Comparison of ENCODE assay signal across 19 cellular contexts in genomic region chr6:139406577-139407343, GRCh38. TPM values are rescaled to one million over a fixed set of nuclear protein-coding genes. Genes with fewer than 3 reads are reported as not detected.
A peak's percentile ranks its signal among the peaks of the same experiment; 100 is the strongest.
DNase-seq lines count a peak whose midpoint lies in the region; ATAC-seq, FAIRE-seq and TF ChIP-seq lines count a peak whose summit lies in the region.
"Had no signal": no experiment of that assay in that cellular context is flagged by ENCODE, and none has a peak within 500 bp of the region (broad histone marks: within the 10 kb centered on the region; RNA-seq: fewer than 3 reads in every experiment).

No MANE protein-coding gene starts in this region.

- H4K20me1 ChIP-seq in SK-N-SH (ENCODE audit: insufficient read depth): no peaks in the 10 kb centered on the region
- H4K20me1 ChIP-seq: BLaER1 had no signal

- no peaks in the 10 kb centered on the region for H3K27me3 Mint-ChIP-seq in type B pancreatic cell
- no peaks in the 10 kb centered on the region for H3K27me3 Mint-ChIP-seq in activated T-helper 2 cell treated with anti-CD3 and anti-CD28 coated beads, Interferon-gamma antibody, Interleukin-2, Interleukin-4, amounts not matched to agents 10 μg/mL and 5 μg/mL and 100 μg/mL, durations not matched to agents 14 hours and 24 hours and 36 hours (ENCODE audit: low read depth)
- no peaks in the 10 kb centered on the region for H3K27me3 Mint-ChIP-seq in activated T-helper 1 cell treated with anti-CD3 and anti-CD28 coated beads, Interleukin-12 subunit alpha, Interleukin-12 subunit beta, Interleukin-2, Interleukin-4 antibody, amounts not matched to agents 30 ng/mL and 10 ng/mL and 1 ng/mL, durations not matched to agents 14 hours and 24 hours and 36 hours (ENCODE audit: insufficient read depth)
- H3K27me3 Mint-ChIP-seq: activated CD4-positive, alpha-beta T cell treated with anti-CD3 and anti-CD28 coated beads for 36 hours had no signal

- no peak overlapping the region for H3K4me2 ChIP-seq in SK-N-SH
- H3K4me2 ChIP-seq: BLaER1 had no signal

- TF ChIP-seq CTCF in SK-N-SH (IDR thresholded peaks at IDR 0.05) (no peak), epithelial cell of esophagus (IDR thresholded peaks at IDR 0.05; ENCODE audit: insufficient read depth, low read depth, low read length, missing control alignments) (no peak), mucosa of descending colon (IDR thresholded peaks at IDR 0.05) (no peak), type B pancreatic cell (conservative IDR thresholded peaks at IDR 0.05) (no peak)

- peak overlapping the region; percentile 34; the same call in 1 of the 2 replicates for H3K9ac ChIP-seq in SK-N-SH
- H3K9ac ChIP-seq: BLaER1 had no signal

- H3K36me3 Mint-ChIP-seq in type B pancreatic cell: no peaks in the 10 kb centered on the region
- no peaks in the 10 kb centered on the region for H3K36me3 Mint-ChIP-seq in activated T-helper 2 cell treated with anti-CD3 and anti-CD28 coated beads, Interferon-gamma antibody, Interleukin-2, Interleukin-4, amounts not matched to agents 10 μg/mL and 5 μg/mL and 100 μg/mL, durations not matched to agents 14 hours and 24 hours and 36 hours (ENCODE audit: low read depth)
- no peaks in the 10 kb centered on the region for H3K36me3 Mint-ChIP-seq in activated T-helper 1 cell treated with anti-CD3 and anti-CD28 coated beads, Interleukin-12 subunit alpha, Interleukin-12 subunit beta, Interleukin-2, Interleukin-4 antibody, amounts not matched to agents 30 ng/mL and 10 ng/mL and 1 ng/mL, durations not matched to agents 14 hours and 24 hours and 36 hours (ENCODE audit: low read depth)

- 60% methylated on average over 4 of the region's 4 CpGs for WGBS in SK-N-SH (ENCODE audit: low lambda C conversion rate)

- FAIRE-seq in GM12892 (lab: Jason Lieb, UNC): no peak

- DNase-seq in SK-N-SH (no peak), epithelial cell of esophagus (ENCODE audit: low read depth) (peak; percentile 79), mucosa of descending colon (no peak), type B pancreatic cell (ENCODE audit: extremely low spot score, unreplicated experiment) (no peak), GM12892 (ENCODE audit: insufficient read length) (no peak)
- DNase-seq in activated T-helper 2 cell treated with anti-CD3 and anti-CD28 coated beads, Interferon-gamma antibody, Interleukin-2, Interleukin-4, amounts not matched to agents 10 μg/mL and 5 μg/mL and 100 μg/mL, durations not matched to agents 14 hours and 24 hours and 36 hours (ENCODE audit: low spot score): no peak
- no peak for DNase-seq in activated T-helper 1 cell treated with anti-CD3 and anti-CD28 coated beads, Interleukin-12 subunit alpha, Interleukin-12 subunit beta, Interleukin-2, Interleukin-4 antibody, amounts not matched to agents 30 ng/mL and 10 ng/mL and 1 ng/mL, durations not matched to agents 14 hours and 24 hours and 36 hours (ENCODE audit: low spot score)
- DNase-seq: 8988T; activated CD4-positive, alpha-beta T cell treated with anti-CD3 and anti-CD28 coated beads for 36 hours; activated CD8-positive, alpha-beta memory T cell treated with anti-CD3 and anti-CD28 coated beads, Interleukin-2, amount 50 U/mL, for 4 hours; activated gamma-delta T cell treated with Interleukin-2 at 50 U/mL for 16 hours; Kasumi-1; left ventricle myocardium inferior; NCI-H774 had no signal

- CTCF ChIA-PET in SK-N-SH (lab: Yijun Ruan, JAX): interaction anchor here (0.7 kb wide), 1 partner anchor 347 kb away, joined by 3 read pairs; no protein-coding TSS in a partner anchor

- H2AFZ ChIP-seq in SK-N-SH (ENCODE audit: low read depth): 0 out of 2 replicates have a peak overlapping the region, but pooled peaks have one; percentile 8

- no peaks in the 10 kb centered on the region for H3K27me3 ChIP-seq in SK-N-SH (ENCODE audit: insufficient read depth)
- H3K27me3 ChIP-seq: BLaER1, gastroesophageal sphincter had no signal

- no peak; the same call in 2 of the 3 replicates for ATAC-seq in SK-N-SH treated with all-trans-retinoic acid at 6 μM for 48 hours
- ATAC-seq in mucosa of descending colon: peak; percentile 20
- ATAC-seq: activated CD4-positive, alpha-beta T cell treated with anti-CD3 and anti-CD28 coated beads for 36 hours; gastroesophageal sphincter; Panc1 had no signal

- no peak for TF ChIP-seq RAD21 in SK-N-SH (IDR thresholded peaks at IDR 0.05; ENCODE audit: low read length)

- POLR2A ChIA-PET in SK-N-SH (lab: Yijun Ruan, JAX): no interaction called here

- H3K4me3 Mint-ChIP-seq in type B pancreatic cell: peak overlapping the region; percentile 40
- no peak overlapping the region for H3K4me3 Mint-ChIP-seq in activated T-helper 2 cell treated with anti-CD3 and anti-CD28 coated beads, Interferon-gamma antibody, Interleukin-2, Interleukin-4, amounts not matched to agents 10 μg/mL and 5 μg/mL and 100 μg/mL, durations not matched to agents 14 hours and 24 hours and 36 hours (ENCODE audit: low read depth)
- no peak overlapping the region for H3K4me3 Mint-ChIP-seq in activated T-helper 1 cell treated with anti-CD3 and anti-CD28 coated beads, Interleukin-12 subunit alpha, Interleukin-12 subunit beta, Interleukin-2, Interleukin-4 antibody, amounts not matched to agents 30 ng/mL and 10 ng/mL and 1 ng/mL, durations not matched to agents 14 hours and 24 hours and 36 hours
- H3K4me3 Mint-ChIP-seq: activated CD4-positive, alpha-beta T cell treated with anti-CD3 and anti-CD28 coated beads for 36 hours had no signal

- H3K27ac ChIP-seq in SK-N-SH (ENCODE audit: low read depth in 2 of 2, low read length in 1 of 2): peak overlapping the region; percentile 70 to 82; a peak in 3 of 4 replicates
- H3K27ac ChIP-seq: BLaER1, left ventricle myocardium inferior, SK-N-MC had no signal

- H3K27ac Mint-ChIP-seq in type B pancreatic cell: peak overlapping the region; percentile 86
- no peak overlapping the region for H3K27ac Mint-ChIP-seq in activated T-helper 2 cell treated with anti-CD3 and anti-CD28 coated beads, Interferon-gamma antibody, Interleukin-2, Interleukin-4, amounts not matched to agents 10 μg/mL and 5 μg/mL and 100 μg/mL, durations not matched to agents 14 hours and 24 hours and 36 hours
- no peak overlapping the region for H3K27ac Mint-ChIP-seq in activated T-helper 1 cell treated with anti-CD3 and anti-CD28 coated beads, Interleukin-12 subunit alpha, Interleukin-12 subunit beta, Interleukin-2, Interleukin-4 antibody, amounts not matched to agents 30 ng/mL and 10 ng/mL and 1 ng/mL, durations not matched to agents 14 hours and 24 hours and 36 hours
- H3K27ac Mint-ChIP-seq: activated CD4-positive, alpha-beta T cell treated with anti-CD3 and anti-CD28 coated beads for 36 hours had no signal

- 0 out of 4 replicates have a peak, but pooled peaks cover 0 to 7% of the 10 kb centered on the region in 2 experiments for H3K4me1 ChIP-seq in SK-N-SH (ENCODE audit: control insufficient read depth in 1 of 2, insufficient read depth in 2 of 2, low read depth in 1 of 2, low read length in 1 of 2)
- H3K4me1 ChIP-seq in mucosa of descending colon (ENCODE audit: low read depth): no peaks in the 10 kb centered on the region
- H3K4me1 ChIP-seq: BLaER1 had no signal

- H3K9me3 ChIP-seq in SK-N-SH (no peaks in the 10 kb centered on the region), mucosa of descending colon (no peaks in the 10 kb centered on the region)
- H3K9me3 ChIP-seq: BLaER1, gastroesophageal sphincter, left ventricle myocardium inferior had no signal

- intact Hi-C loops in mucosa of descending colon (cut with DNase I, micrococcal nuclease): no loop called here
- intact Hi-C loops in activated T-helper 2 cell treated with anti-CD3 and anti-CD28 coated beads, Interferon-gamma antibody, Interleukin-2, Interleukin-4, amounts not matched to agents 10 μg/mL and 5 μg/mL and 100 μg/mL, durations not matched to agents 14 hours and 24 hours and 36 hours (cut with micrococcal nuclease): no loop called here
- intact Hi-C loops in activated T-helper 1 cell treated with anti-CD3 and anti-CD28 coated beads, Interleukin-12 subunit alpha, Interleukin-12 subunit beta, Interleukin-2, Interleukin-4 antibody, amounts not matched to agents 30 ng/mL and 10 ng/mL and 1 ng/mL, durations not matched to agents 14 hours and 24 hours and 36 hours (cut with micrococcal nuclease): no loop called here

- TF ChIP-seq POLR2A in GM12892 (IDR thresholded peaks at IDR 0.05; ENCODE audit: low read depth, low read length): no peak

- no peaks in the 10 kb centered on the region for H3K79me2 ChIP-seq in SK-N-SH (ENCODE audit: insufficient read depth)

- H3K36me3 ChIP-seq in SK-N-SH (replicated peaks in 1 of 2; ENCODE audit: control insufficient read depth in 1 of 2, insufficient read depth in 2 of 2, low read length in 1 of 2): no peaks in the 10 kb centered on the region
- no peaks in the 10 kb centered on the region for H3K36me3 ChIP-seq in mucosa of descending colon (ENCODE audit: low read depth)
- H3K36me3 ChIP-seq: BLaER1, gastroesophageal sphincter, left ventricle myocardium inferior had no signal

- H3K9me3 Mint-ChIP-seq in type B pancreatic cell: no peaks in the 10 kb centered on the region
- H3K9me3 Mint-ChIP-seq in activated T-helper 2 cell treated with anti-CD3 and anti-CD28 coated beads, Interferon-gamma antibody, Interleukin-2, Interleukin-4, amounts not matched to agents 10 μg/mL and 5 μg/mL and 100 μg/mL, durations not matched to agents 14 hours and 24 hours and 36 hours: no peaks in the 10 kb centered on the region
- no peaks in the 10 kb centered on the region for H3K9me3 Mint-ChIP-seq in activated T-helper 1 cell treated with anti-CD3 and anti-CD28 coated beads, Interleukin-12 subunit alpha, Interleukin-12 subunit beta, Interleukin-2, Interleukin-4 antibody, amounts not matched to agents 30 ng/mL and 10 ng/mL and 1 ng/mL, durations not matched to agents 14 hours and 24 hours and 36 hours

- H3K4me3 ChIP-seq in SK-N-SH (ENCODE audit: low read depth in 2 of 2, low read length in 1 of 2) (no peak overlapping the region), epithelial cell of esophagus (ENCODE audit: low read length) (no peak overlapping the region), mucosa of descending colon (no peak overlapping the region)
- H3K4me3 ChIP-seq: BLaER1, gastroesophageal sphincter, left ventricle myocardium inferior, SK-N-MC had no signal

- no peaks in the 10 kb centered on the region for H3K9me2 ChIP-seq in SK-N-SH

- TF ChIP-seq EP300 in SK-N-SH (IDR thresholded peaks at IDR 0.05; ENCODE audit: borderline replicate concordance in 1 of 2, low read depth in 1 of 2, low read length in 1 of 2): no peak

- peaks cover 16% of the 10 kb centered on the region for H3F3A ChIP-seq in SK-N-SH (replicated peaks; ENCODE audit: insufficient read depth)

- H3K4me1 Mint-ChIP-seq in type B pancreatic cell (ENCODE audit: unreplicated experiment): peaks cover 16% of the 10 kb centered on the region
- no peaks in the 10 kb centered on the region for H3K4me1 Mint-ChIP-seq in activated T-helper 2 cell treated with anti-CD3 and anti-CD28 coated beads, Interferon-gamma antibody, Interleukin-2, Interleukin-4, amounts not matched to agents 10 μg/mL and 5 μg/mL and 100 μg/mL, durations not matched to agents 14 hours and 24 hours and 36 hours (ENCODE audit: low read depth)
- H3K4me1 Mint-ChIP-seq in activated T-helper 1 cell treated with anti-CD3 and anti-CD28 coated beads, Interleukin-12 subunit alpha, Interleukin-12 subunit beta, Interleukin-2, Interleukin-4 antibody, amounts not matched to agents 30 ng/mL and 10 ng/mL and 1 ng/mL, durations not matched to agents 14 hours and 24 hours and 36 hours (ENCODE audit: low read depth): no peaks in the 10 kb centered on the region
- H3K4me1 Mint-ChIP-seq: activated CD4-positive, alpha-beta T cell treated with anti-CD3 and anti-CD28 coated beads for 36 hours had no signal

RNA-seq across cellular contexts. Expression of gene CITED2, which starts 32.3 kb away (rescaled TPM):
- 159 and 173 TPM in 2 replicates for polyA plus RNA-seq in SK-N-SH (2012; rRNA removed)
- 133 and 135 TPM in 2 replicates for polyA plus RNA-seq in SK-N-SH (2012; cell fraction: cytosol; rRNA removed)
- 156 and 252 TPM in 2 replicates for polyA plus RNA-seq in SK-N-SH (2012; cell fraction: nucleus; rRNA removed)
- 100 to 1,000 TPM in 1 of 3 donors, 10 to 100 TPM in 2; 73.9 to 103 (median 88.1) TPM for total RNA-seq in mucosa of descending colon
- total RNA-seq in type B pancreatic cell (ENCODE audit: low replicate concordance): 129 and 143 TPM in 2 replicates
- 36.0 and 43.6 TPM in 2 replicates for total RNA-seq in activated T-helper 2 cell treated with anti-CD3 and anti-CD28 coated beads, Interferon-gamma antibody, Interleukin-2, Interleukin-4, amounts not matched to agents 10 μg/mL and 5 μg/mL and 100 μg/mL, durations not matched to agents 14 hours and 24 hours and 36 hours
- 72.5 and 73.7 TPM in 2 replicates for total RNA-seq in activated T-helper 1 cell treated with anti-CD3 and anti-CD28 coated beads, Interleukin-12 subunit alpha, Interleukin-12 subunit beta, Interleukin-2, Interleukin-4 antibody, amounts not matched to agents 30 ng/mL and 10 ng/mL and 1 ng/mL, durations not matched to agents 14 hours and 24 hours and 36 hours
- 4.3 TPM for polyA plus RNA-seq in GM12892 (2012; ENCODE audit: missing spikeins)
